ENCODE assay signal across 8 cellular contexts in genomic region chr10:34528320-34528719, GRCh38.
DNase-seq lines count a peak whose midpoint lies in the region; ATAC-seq and TF ChIP-seq lines count a peak whose summit lies in the region.

No MANE protein-coding gene starts in this region.

- H3K27ac Mint-ChIP-seq in chondrocyte (ENCODE audit: unreplicated experiment): peak overlapping the region; percentile 80

- TF ChIP-seq CTCF in chondrocyte (IDR thresholded peaks at IDR 0.05): no peak
- TF ChIP-seq CTCF in GM10266 (IDR thresholded peaks at IDR 0.05; ENCODE audit: control insufficient read depth, insufficient read depth, low read depth, missing control alignments): no peak

- peak; percentile 71 for TF ChIP-seq EP300 in Ishikawa (IDR thresholded peaks at IDR 0.05; ENCODE audit: borderline replicate concordance)

- peaks cover 4% of the 10 kb centered on the region for H3K36me3 Mint-ChIP-seq in chondrocyte (ENCODE audit: low read depth)

- H3K4me3 Mint-ChIP-seq in chondrocyte (ENCODE audit: unreplicated experiment): no peak overlapping the region

- TF ChIP-seq RAD21 in Ishikawa (IDR thresholded peaks at IDR 0.05; ENCODE audit: low read depth): peak; percentile 20; the same call in 1 of the 2 replicates

- DNase-seq in chondrocyte (ENCODE audit: low spot score) (no peak), pulmonary artery endothelial cell (ENCODE audit: low read depth, low spot score) (peak; percentile 87), epidermal melanocyte (ENCODE audit: insufficient read length, low spot score) (no peak), activated gamma-delta T cell (lab: John Stamatoyannopoulos, UW) (no peak), GM10266 (ENCODE audit: extremely low spot score) (no peak), inferior parietal cortex (ENCODE audit: extremely low spot score) (no peak)

- ATAC-seq in GM19463 (IDR thresholded peaks at IDR 0.05; ENCODE audit: unreplicated experiment): peak; percentile 61

- peaks cover 20% of the 10 kb centered on the region for H3K9me3 Mint-ChIP-seq in chondrocyte (ENCODE audit: low read depth)

- H3K4me1 Mint-ChIP-seq in chondrocyte (ENCODE audit: low read depth): peaks cover 31% of the 10 kb centered on the region

- no peaks in the 10 kb centered on the region for H3K27me3 Mint-ChIP-seq in chondrocyte (ENCODE audit: low read depth)

TF ChIP-seq in Ishikawa, 13 proteins besides CTCF, POLR2A, EP300 and RAD21:
- TF ChIP-seq EGR1 (IDR thresholded peaks at IDR 0.05) (no peak), REST (IDR thresholded peaks at IDR 0.05; ENCODE audit: low read depth) (no peak), TCF12 (IDR thresholded peaks at IDR 0.05; ENCODE audit: low read depth) (peak; percentile 88), ZBTB7A (IDR thresholded peaks at IDR 0.05; ENCODE audit: low read depth) (no peak), CREB1 (IDR thresholded peaks at IDR 0.05; ENCODE audit: low read depth) (no peak), NFIC (IDR thresholded peaks at IDR 0.05) (peak; percentile 42; the same call in 1 of the 2 replicates), TAF1 (IDR thresholded peaks at IDR 0.05; ENCODE audit: low read depth) (no peak), TEAD4 (IDR thresholded peaks at IDR 0.05) (peak; percentile 98), FOXM1 (IDR thresholded peaks at IDR 0.05; ENCODE audit: borderline replicate concordance, low read depth) (peak; percentile 46; the same call in 1 of the 2 replicates), MAX (IDR thresholded peaks at IDR 0.05) (peak; percentile 39; the same call in 1 of the 2 replicates), YY1 (IDR thresholded peaks at IDR 0.05; ENCODE audit: low read depth) (no peak), USF1 (IDR thresholded peaks at IDR 0.05) (no peak), CEBPB (IDR thresholded peaks at IDR 0.05) (no peak)
